Comparison of ENCODE assay signal across 17 cellular contexts in the genomic region with DNA sequence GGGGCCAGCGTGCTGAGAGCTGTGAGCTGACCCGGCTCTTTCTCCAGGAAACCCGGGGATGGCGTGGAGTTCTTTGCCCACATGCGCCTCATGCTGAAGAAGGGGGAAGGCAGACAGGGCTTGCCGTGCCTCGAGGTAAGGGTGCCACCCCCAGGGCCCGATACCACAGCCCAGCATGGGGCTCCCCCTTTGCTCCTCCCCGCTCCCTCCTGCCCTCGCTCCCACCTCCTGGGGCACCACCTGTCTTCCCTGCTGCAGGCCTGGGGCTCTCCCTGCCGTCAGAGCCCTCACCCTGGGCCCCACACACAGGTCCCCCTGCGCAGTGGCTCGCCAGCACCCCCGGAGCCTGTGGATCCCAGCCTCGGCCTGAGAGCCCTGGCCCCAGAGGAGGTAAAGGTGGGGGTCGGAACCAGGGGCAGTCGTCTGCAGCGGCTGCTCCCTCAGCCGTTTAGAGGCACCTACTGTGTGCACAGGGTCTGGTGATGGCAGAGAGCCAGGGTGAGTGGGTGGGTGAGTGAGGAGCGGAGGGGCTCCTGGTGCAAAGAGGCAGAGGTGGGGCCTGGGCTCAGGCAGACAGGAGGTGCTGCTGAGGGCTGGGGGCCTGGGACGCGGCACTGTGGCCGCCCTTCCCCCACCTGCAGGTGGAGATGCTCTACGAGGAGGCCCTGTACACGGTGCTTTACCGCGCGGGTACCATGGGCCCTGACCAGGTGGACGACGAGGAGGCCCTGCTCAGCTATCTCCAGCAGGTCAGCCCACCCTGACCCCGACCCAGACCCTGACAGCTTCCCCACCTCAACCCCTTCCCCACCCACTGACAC.
"Had no signal": no experiment of that assay in that cellular context is flagged by ENCODE, and none has a peak within 500 bp of the region (broad histone marks: within the 10 kb centered on the region; RNA-seq: fewer than 3 reads in every experiment).

No MANE protein-coding gene starts in this region.

- H3K4me1 Mint-ChIP-seq: endodermal cell had no signal

- H3K4me3 Mint-ChIP-seq: endodermal cell; naive thymus-derived CD4-positive, alpha-beta T cell; nephron progenitor cell had no signal

- H3K9me3 ChIP-seq: gastrocnemius medialis, pancreas, stomach, thoracic aorta, transverse colon had no signal

- DNase-seq: effector CD4-positive, alpha-beta T cell; gastrocnemius medialis; mesendoderm; naive thymus-derived CD4-positive, alpha-beta T cell; occipital lobe; right cardiac atrium; stimulated activated CD4-positive, alpha-beta T cell treated with anti-CD3 and anti-CD28 coated beads, Interleukin-12 subunit alpha, Interleukin-12 subunit beta, amount 100 ng/mL, for 4 hours; stimulated activated naive CD4-positive, alpha-beta T cell; substantia nigra had no signal

- H3K36me3 ChIP-seq: gastrocnemius medialis, pancreas, stomach, thoracic aorta, transverse colon had no signal

- H3K9me3 Mint-ChIP-seq: endodermal cell; naive thymus-derived CD4-positive, alpha-beta T cell; nephron progenitor cell had no signal

- H3K36me3 Mint-ChIP-seq: naive thymus-derived CD4-positive, alpha-beta T cell had no signal

- H3K27ac ChIP-seq: coronary artery, gastrocnemius medialis, pancreas, stomach, thoracic aorta, transverse colon had no signal

- H3K27ac Mint-ChIP-seq: endodermal cell; naive thymus-derived CD4-positive, alpha-beta T cell; nephron progenitor cell; progenitor cell of endocrine pancreas had no signal

- H3K4me3 ChIP-seq: coronary artery, gastrocnemius medialis, pancreas, stomach, thoracic aorta, transverse colon had no signal
